In the genomic region with DNA sequence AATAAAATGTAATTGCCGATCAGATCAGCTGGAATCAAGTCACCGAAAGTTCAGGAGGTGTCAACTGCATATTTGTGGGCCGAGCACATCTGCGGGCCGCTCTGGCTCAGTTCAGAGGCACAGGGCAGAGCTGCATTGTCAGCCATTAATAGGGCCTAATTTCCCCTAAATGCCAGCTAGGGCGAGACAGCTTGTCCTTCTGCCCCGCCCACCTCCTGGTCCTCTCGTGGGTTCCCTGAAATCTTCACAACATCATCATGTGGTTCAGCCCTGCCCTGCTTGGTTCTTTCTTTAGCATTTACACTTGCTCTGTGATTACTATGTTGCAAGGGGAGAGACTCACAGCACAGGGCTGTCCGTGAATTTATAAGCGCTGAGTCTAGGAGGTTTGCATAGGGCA, we compare ENCODE assay signal across 8 cellular contexts.
DNase-seq lines count a peak whose midpoint lies in the region; ATAC-seq and TF ChIP-seq lines count a peak whose summit lies in the region.

No MANE protein-coding gene starts in this region.

- no peaks in the 10 kb centered on the region for H4K20me1 ChIP-seq in smooth muscle cell (ENCODE audit: low read depth)

- peak overlapping the region; percentile 61 for H2AFZ ChIP-seq in smooth muscle cell (ENCODE audit: low read depth)

- POLR2A ChIA-PET in activated B cell treated with CpG ODN at 0.5 μM for 24 hours (lab: Charles Lee) = no interaction called here

- peak overlapping the region; percentile 93 for H3K27ac ChIP-seq in smooth muscle cell (ENCODE audit: low read depth)
- no peak overlapping the region for H3K27ac ChIP-seq in prostate gland

- peak overlapping the region; percentile 80 for H3K4me2 ChIP-seq in smooth muscle cell

- TF ChIP-seq CTCF in activated B cell treated with CpG ODN at 0.5 μM for 24 hours (IDR thresholded peaks at IDR 0.05) (no peak), smooth muscle cell (IDR thresholded peaks at IDR 0.05; ENCODE audit: borderline replicate concordance, insufficient read depth, poor library complexity, severe bottlenecking) (no peak), prostate gland (IDR thresholded peaks at IDR 0.05) (no peak)

- H3K9me3 ChIP-seq in smooth muscle cell (replicated peaks; ENCODE audit: low read depth) (no peaks in the 10 kb centered on the region), prostate gland (no peaks in the 10 kb centered on the region)

- H3K4me1 ChIP-seq in smooth muscle cell (ENCODE audit: low read depth) (peaks cover 5% of the 10 kb centered on the region), prostate gland (replicated peaks) (no peaks in the 10 kb centered on the region)

- WGBS in smooth muscle cell (ENCODE audit: low lambda C conversion rate) = 24% methylated on average over 10 of the region's 10 CpGs
- WGBS in prostate gland = 37% methylated on average over 10 of the region's 10 CpGs

- peaks cover 41% of the 10 kb centered on the region for H3K36me3 Mint-ChIP-seq in activated B cell treated with CpG ODN at 0.5 μM for 24 hours (ENCODE audit: low read depth)

- peak overlapping the region; percentile 66 for H3K27ac Mint-ChIP-seq in activated B cell treated with CpG ODN at 0.5 μM for 24 hours

- no peaks in the 10 kb centered on the region for H3K9me3 Mint-ChIP-seq in activated B cell treated with CpG ODN at 0.5 μM for 24 hours

- no peak overlapping the region for H3K4me3 ChIP-seq in smooth muscle cell
- no peak overlapping the region for H3K4me3 ChIP-seq in prostate gland

- H3F3A ChIP-seq in smooth muscle cell (ENCODE audit: low read depth) = peaks cover 13% of the 10 kb centered on the region

- no peak for TF ChIP-seq POLR2A in prostate gland (IDR thresholded peaks at IDR 0.05)

- H3K79me2 ChIP-seq in smooth muscle cell (ENCODE audit: low read depth) = no peaks in the 10 kb centered on the region

- H3K27me3 Mint-ChIP-seq in activated B cell treated with CpG ODN at 0.5 μM for 24 hours = no peaks in the 10 kb centered on the region

- peak overlapping the region; percentile 44 for H3K9ac ChIP-seq in smooth muscle cell (ENCODE audit: low read depth)

- H3K36me3 ChIP-seq in smooth muscle cell (ENCODE audit: low read depth) (no peaks in the 10 kb centered on the region), prostate gland (no peaks in the 10 kb centered on the region)

- DNase-seq in GM03348 (ENCODE audit: low spot score) = peak; percentile 73
- DNase-seq in activated B cell treated with CpG ODN at 0.5 μM for 24 hours = no peak
- DNase-seq in hypothalamus (lab: John Stamatoyannopoulos, UW) = peak in 27 of 51 donors; percentile 3 to 41 (median 20)
- no peak for DNase-seq in smooth muscle cell (lab: John Stamatoyannopoulos, UW; ENCODE audit: unreplicated experiment)
- DNase-seq in HuH-7.5 (ENCODE audit: low spot score) = no peak
- no peak for DNase-seq in NCI-H82 (lab: John Stamatoyannopoulos, UW)
- no peak for DNase-seq in prostate gland (ENCODE audit: low spot score)

- CTCF ChIA-PET in activated B cell treated with CpG ODN at 0.5 μM for 24 hours (lab: Charles Lee) = interaction anchor here (0.6 kb wide), 1 partner anchor 140 kb away, joined by 3 read pairs; no protein-coding TSS in a partner anchor

- no peak overlapping the region for H3K4me3 Mint-ChIP-seq in activated B cell treated with CpG ODN at 0.5 μM for 24 hours

- intact Hi-C loops in activated B cell treated with CpG ODN at 0.5 μM for 24 hours (cut with micrococcal nuclease) (loop anchor here (2.0 kb wide), 2 partner anchors 15 to 35 kb away; no protein-coding TSS in a partner anchor), prostate gland (cut with DNase I) (no loop called here)

- H3K27me3 ChIP-seq in smooth muscle cell (ENCODE audit: low read depth) (no peaks in the 10 kb centered on the region), prostate gland (replicated peaks; ENCODE audit: insufficient read depth) (no peaks in the 10 kb centered on the region)

- ATAC-seq in activated B cell treated with CpG ODN at 0.5 μM for 24 hours (ENCODE audit: low read depth) (no peak), HG02938 (IDR thresholded peaks at IDR 0.05; ENCODE audit: unreplicated experiment) (no peak)

- H3K4me1 Mint-ChIP-seq in activated B cell treated with CpG ODN at 0.5 μM for 24 hours = peaks cover 63% of the 10 kb centered on the region

Comparison
In these comparisons a context has a peak if more than half of its experiments do, and no peak if none do; other contexts are left out.
1. DNase-seq: peak in GM03348 (single experiment) and hypothalamus (27 of 51); none in activated B cell treated with CpG ODN at 0.5 μM for 24 hours (single experiment), smooth muscle cell (single experiment), HuH-7.5 (single experiment), NCI-H82 (single experiment) and prostate gland (single experiment).